9 cellular contexts compared by ENCODE assay signal in the genomic region with DNA sequence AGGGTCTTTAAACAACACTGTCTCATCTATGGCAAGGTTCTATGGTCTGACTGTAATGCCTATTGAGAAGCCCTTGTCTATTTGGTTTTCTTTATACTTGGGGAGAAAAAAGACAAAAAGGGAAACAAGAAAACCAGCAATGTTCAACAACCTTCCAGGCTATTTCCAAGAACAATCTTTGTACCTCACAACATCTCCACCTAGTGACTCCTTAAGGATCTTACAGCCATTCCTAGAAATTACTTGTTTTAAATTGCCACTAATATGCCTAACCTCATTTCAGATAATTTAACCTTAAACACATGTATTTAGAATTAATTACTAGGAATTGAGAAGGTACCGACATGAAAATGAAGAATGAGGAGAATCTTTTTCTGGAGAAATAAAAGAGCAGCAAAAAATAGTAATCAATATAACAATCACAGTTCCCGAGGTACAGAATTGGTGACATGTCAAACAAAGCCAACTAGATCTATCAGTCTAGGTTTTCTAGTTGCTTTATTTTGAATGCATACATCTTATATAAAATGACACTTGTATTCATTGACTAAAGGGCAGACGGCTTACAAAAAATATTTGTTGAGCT. TPM values are rescaled to one million over a fixed set of nuclear protein-coding genes. Genes with fewer than 3 reads are reported as not detected.
DNase-seq lines count a peak whose midpoint lies in the region; ATAC-seq, FAIRE-seq and TF ChIP-seq lines count a peak whose summit lies in the region.
"Had no signal": no experiment of that assay in that cellular context is flagged by ENCODE, and none has a peak within 500 bp of the region (broad histone marks: within the 10 kb centered on the region; RNA-seq: fewer than 3 reads in every experiment).

No MANE protein-coding gene starts in this region.

- H3K4me1 ChIP-seq in astrocyte (ENCODE audit: insufficient read depth, low read length) (no peaks in the 10 kb centered on the region), keratinocyte (ENCODE audit: control insufficient read depth, extremely low read depth, insufficient read depth, low read length) (no peaks in the 10 kb centered on the region)

- DNase-seq in AG04450 (ENCODE audit: low read depth, low spot score) (peak; percentile 4), HEK293T (ENCODE audit: extremely low spot score) (peak; percentile 17), astrocyte (ENCODE audit: low read depth) (peak; percentile 17), keratinocyte (ENCODE audit: low read depth, low spot score) (no peak), NCI-H146 (lab: John Stamatoyannopoulos, UW) (no peak)
- DNase-seq in activated T-cell treated with anti-CD3 and anti-CD28 coated beads, Interleukin-2, amount 50 U/mL, for 72 hours: no peak
- no peak for DNase-seq in stimulated activated CD4-positive, alpha-beta T cell treated with anti-CD3 and anti-CD28 coated beads, Interleukin-15, amount 100 ng/mL, for 24 hours
- DNase-seq: right cardiac atrium had no signal

- H3K27ac ChIP-seq in AG04450 (ENCODE audit: low read depth, low read length) (no peak overlapping the region), astrocyte (ENCODE audit: low read depth, low read length) (no peak overlapping the region), keratinocyte (ENCODE audit: control insufficient read depth, insufficient read depth, low read length) (no peak overlapping the region)

- POLR2A ChIA-PET in AG04450 (lab: Yijun Ruan, JAX): no interaction called here
- POLR2A ChIA-PET in HEK293T (lab: Yijun Ruan, JAX): no interaction called here

- dilution Hi-C loops in keratinocyte (cut with MboI; ENCODE audit: extremely low pct_ligation_motif_present, low sequenced_read_pairs): no loop called here

- H3K27me3 ChIP-seq in AG04450 (ENCODE audit: control insufficient read depth, insufficient read depth, low read length) (no peaks in the 10 kb centered on the region), astrocyte (ENCODE audit: insufficient read depth, low read length) (no peaks in the 10 kb centered on the region), keratinocyte (ENCODE audit: control insufficient read depth, extremely low read depth, insufficient read depth, low read length) (peaks cover 5% of the 10 kb centered on the region)

- H3K9me3 Mint-ChIP-seq in astrocyte (ENCODE audit: unreplicated experiment): peaks cover 2% of the 10 kb centered on the region
- peaks cover 0 to 4% of the 10 kb centered on the region in 2 donors for H3K9me3 Mint-ChIP-seq in activated T-cell treated with anti-CD3 and anti-CD28 coated beads, Interleukin-2, amount 50 U/mL, for 72 hours

- no peak overlapping the region for H3K4me3 ChIP-seq in AG04450 (ENCODE audit: low read depth, low read length)
- H3K4me3 ChIP-seq in astrocyte (ENCODE audit: insufficient read depth, low read depth, low read length): no peak overlapping the region
- H3K4me3 ChIP-seq in keratinocyte (ENCODE audit: control insufficient read depth in 2 of 3, extremely low read depth in 1 of 3, insufficient read depth in 2 of 3, low read depth in 1 of 3, low read length in 3 of 3): no peak overlapping the region

- H2AFZ ChIP-seq in astrocyte (ENCODE audit: low read depth, low read length) (no peak overlapping the region), keratinocyte (ENCODE audit: control insufficient read depth, low read length) (no peak overlapping the region)

- H3K9ac ChIP-seq in astrocyte (ENCODE audit: low read length): no peak overlapping the region
- no peak overlapping the region for H3K9ac ChIP-seq in keratinocyte (ENCODE audit: control insufficient read depth, extremely low read depth, insufficient read depth, low read length)

- H3K9me3 ChIP-seq in AG04450 (ENCODE audit: control insufficient read depth, insufficient read depth, low read length) (no peaks in the 10 kb centered on the region; the same call in 1 of the 2 replicates), astrocyte (ENCODE audit: insufficient read depth, low read depth, low read length) (no peaks in the 10 kb centered on the region), keratinocyte (ENCODE audit: control insufficient read depth, low read depth, low read length) (no peaks in the 10 kb centered on the region)

- no peaks in the 10 kb centered on the region for H3K79me2 ChIP-seq in astrocyte (ENCODE audit: insufficient read depth, low read length)
- no peaks in the 10 kb centered on the region for H3K79me2 ChIP-seq in keratinocyte (ENCODE audit: control insufficient read depth, insufficient read depth, low read length)

- no peaks in the 10 kb centered on the region for H3K9me1 ChIP-seq in keratinocyte (ENCODE audit: control insufficient read depth, extremely low read depth, insufficient read depth, low read length)

- H3K36me3 ChIP-seq in astrocyte (ENCODE audit: insufficient read depth, low read length) (no peaks in the 10 kb centered on the region), keratinocyte (ENCODE audit: control insufficient read depth in 2 of 2, extremely low read depth in 1 of 2, insufficient read depth in 2 of 2, low read length in 2 of 2) (no peaks in the 10 kb centered on the region)

- H3K4me2 ChIP-seq in astrocyte (ENCODE audit: low read length) (no peak overlapping the region), keratinocyte (ENCODE audit: control insufficient read depth, extremely low read depth, insufficient read depth, low read depth, low read length) (no peak overlapping the region)

- H3K27me3 Mint-ChIP-seq in astrocyte (ENCODE audit: low read depth, unreplicated experiment): peaks cover 2% of the 10 kb centered on the region
- H3K27me3 Mint-ChIP-seq in activated T-cell treated with anti-CD3 and anti-CD28 coated beads, Interleukin-2, amount 50 U/mL, for 72 hours (ENCODE audit: low read depth): peaks cover 8% of the 10 kb centered on the region

- H3K4me1 Mint-ChIP-seq in astrocyte (ENCODE audit: low read depth, unreplicated experiment): no peaks in the 10 kb centered on the region
- H3K4me1 Mint-ChIP-seq in activated T-cell treated with anti-CD3 and anti-CD28 coated beads, Interleukin-2, amount 50 U/mL, for 72 hours (ENCODE audit: low read depth): no peaks in the 10 kb centered on the region

- FAIRE-seq in astrocyte (lab: Jason Lieb, UNC) (no peak), keratinocyte (lab: Jason Lieb, UNC) (peak; percentile 20)

- H4K20me1 ChIP-seq in astrocyte (ENCODE audit: insufficient read depth, low read length): no peaks in the 10 kb centered on the region
- no peaks in the 10 kb centered on the region for H4K20me1 ChIP-seq in keratinocyte (ENCODE audit: control insufficient read depth, extremely low read depth, insufficient read depth, low read length)

- TF ChIP-seq CTCF in AG04450 (IDR thresholded peaks at IDR 0.05; ENCODE audit: low read depth, low read length): peak; percentile 66
- TF ChIP-seq CTCF in astrocyte (IDR thresholded peaks at IDR 0.05; ENCODE audit: insufficient read depth, low read depth, low read length): peak; percentile 55
- peak in 2 of 3 experiments; percentile 45 to 60 for TF ChIP-seq CTCF in keratinocyte (optimal IDR thresholded peaks at IDR 0.05 in 1 of 3, IDR thresholded peaks at IDR 0.05 in 1 of 3, conservative IDR thresholded peaks at IDR 0.05 in 1 of 3; ENCODE audit: extremely low read depth in 1 of 3, insufficient read depth in 2 of 3, low read length in 3 of 3)

- ATAC-seq in activated T-cell treated with anti-CD3 and anti-CD28 coated beads, Interleukin-2, amount 50 U/mL, for 72 hours (replicated peaks in 1 of 2): no peak
- no peak for ATAC-seq in HG03175 (IDR thresholded peaks at IDR 0.05; ENCODE audit: unreplicated experiment)
- ATAC-seq: right cardiac atrium had no signal

- CTCF ChIA-PET in AG04450 (lab: Charles Lee): interaction anchor here (1.0 to 2.9 kb wide), 9 partner anchors 15 to 228 kb away, joined by 3 to 34 read pairs (median 5); a partner anchor contains a TSS
- CTCF ChIA-PET in HEK293T (lab: Yijun Ruan, JAX): interaction anchor here (0.5 to 1.2 kb wide), 4 partner anchors 14 to 141 kb away, joined by 3 to 5 read pairs (median 3); no protein-coding TSS in a partner anchor

- H3K27ac Mint-ChIP-seq in astrocyte (ENCODE audit: unreplicated experiment): no peak overlapping the region
- H3K27ac Mint-ChIP-seq in activated T-cell treated with anti-CD3 and anti-CD28 coated beads, Interleukin-2, amount 50 U/mL, for 72 hours: no peak overlapping the region

- no peaks in the 10 kb centered on the region for H3K36me3 Mint-ChIP-seq in astrocyte (ENCODE audit: low read depth, unreplicated experiment)
- no peaks in the 10 kb centered on the region for H3K36me3 Mint-ChIP-seq in activated T-cell treated with anti-CD3 and anti-CD28 coated beads, Interleukin-2, amount 50 U/mL, for 72 hours (ENCODE audit: insufficient read depth in 2 of 2)

- no peak overlapping the region for H3K4me3 Mint-ChIP-seq in astrocyte (ENCODE audit: unreplicated experiment)
- H3K4me3 Mint-ChIP-seq in activated T-cell treated with anti-CD3 and anti-CD28 coated beads, Interleukin-2, amount 50 U/mL, for 72 hours: no peak overlapping the region

TF ChIP-seq in HEK293T, 16 proteins besides CTCF, POLR2A, EP300 and RAD21 (continues in another document):
- no peak for TF ChIP-seq SP1 (IDR thresholded peaks at IDR 0.05)

RNA-seq across cellular contexts. Expression of a gene that starts 1.6 kb away (rescaled TPM):
- polyA plus RNA-seq in AG04450 (2011; rRNA removed) (not detected in 2 replicates), keratinocyte (0.02 to 0.04 TPM (median 0.04 TPM) in 3 replicates)
- polyA minus RNA-seq in AG04450 (2011; rRNA and poly(A)+ RNA removed): not detected in 2 replicates
- not detected in 2 replicates for total RNA-seq in astrocyte
- 1.00 TPM for polyA plus RNA-seq in keratinocyte (2011; ENCODE audit: low read depth)
- not detected in 2 replicates for polyA plus RNA-seq in keratinocyte (2011; cell fraction: cytosol; rRNA removed)
- polyA plus RNA-seq in keratinocyte (2011; cell fraction: nucleus; rRNA removed): 0.10 and 0.13 TPM in 2 replicates
- 0.34 TPM in 1 of 2 replicates, not detected in the other for polyA plus RNA-seq in keratinocyte (2012; ENCODE audit: low replicate concordance)
- 0.13 TPM in 1 of 3 replicates, not detected in the others for polyA minus RNA-seq in keratinocyte
- polyA minus RNA-seq in keratinocyte (2011; cell fraction: cytosol; rRNA and poly(A)+ RNA removed): not detected
- polyA minus RNA-seq in keratinocyte (2011; cell fraction: nucleus; rRNA and poly(A)+ RNA removed): not detected in 2 replicates
- not detected for total RNA-seq in activated T-cell treated with anti-CD3 and anti-CD28 coated beads, Interleukin-2, amount 50 U/mL, for 72 hours
- total RNA-seq: right cardiac atrium had no signal
- polyA plus RNA-seq: right cardiac atrium had no signal

RNA-seq across cellular contexts. Expression of a gene that starts 35.7 kb away (rescaled TPM):
- not detected in 2 replicates for polyA plus RNA-seq in AG04450 (2011; rRNA removed)
- not detected in 2 replicates for polyA minus RNA-seq in AG04450 (2011; rRNA and poly(A)+ RNA removed)
- 0.46 and 0.50 TPM in 2 replicates for total RNA-seq in astrocyte
- polyA plus RNA-seq in keratinocyte: 1.4 to 2.3 TPM (median 1.9 TPM) in 3 replicates
- polyA plus RNA-seq in keratinocyte (2011; ENCODE audit: low read depth): 4.0 TPM
- 0.81 and 1.6 TPM in 2 replicates for polyA plus RNA-seq in keratinocyte (2011; cell fraction: cytosol; rRNA removed)
- polyA plus RNA-seq in keratinocyte (2011; cell fraction: nucleus; rRNA removed): 5.2 and 6.2 TPM in 2 replicates
- polyA plus RNA-seq in keratinocyte (2012; ENCODE audit: low replicate concordance): 1.8 and 3.6 TPM in 2 replicates
- 0.92 to 6.3 TPM (median 1.3 TPM) in 3 replicates for polyA minus RNA-seq in keratinocyte
- polyA minus RNA-seq in keratinocyte (2011; cell fraction: cytosol; rRNA and poly(A)+ RNA removed): 5.0 TPM
- polyA minus RNA-seq in keratinocyte (2011; cell fraction: nucleus; rRNA and poly(A)+ RNA removed): 3.1 and 3.3 TPM in 2 replicates
- not detected for total RNA-seq in activated T-cell treated with anti-CD3 and anti-CD28 coated beads, Interleukin-2, amount 50 U/mL, for 72 hours

Comparison
In these comparisons a context has a peak if more than half of its experiments do, and no peak if none do; other contexts are left out.
1. DNase-seq: peak in AG04450 (single experiment), HEK293T (single experiment) and astrocyte (single experiment); none in keratinocyte (single experiment), activated T-cell treated with anti-CD3 and anti-CD28 coated beads, Interleukin-2, amount 50 U/mL, for 72 hours (0 of 2), NCI-H146 (single experiment) and stimulated activated CD4-positive, alpha-beta T cell treated with anti-CD3 and anti-CD28 coated beads, Interleukin-15, amount 100 ng/mL, for 24 hours (single experiment).
2. Peak in every context shown above with its lines, with median percentiles within 50 percentile points of each other: CTCF ChIP-seq.